ENCODE assay signal across 9 cellular contexts in genomic region chr9:133701321-133701980, GRCh38. TPM values are rescaled to one million over a fixed set of nuclear protein-coding genes. Genes with fewer than 3 reads are reported as not detected.
DNase-seq lines count a peak whose midpoint lies in the region; ATAC-seq and TF ChIP-seq lines count a peak whose summit lies in the region.
"Had no signal": no experiment of that assay in that cellular context is flagged by ENCODE, and none has a peak within 500 bp of the region (broad histone marks: within the 10 kb centered on the region; RNA-seq: fewer than 3 reads in every experiment).

No MANE protein-coding gene starts in this region.

- intact Hi-C loops in natural killer cell (cut with micrococcal nuclease) (no loop called here), aorta (cut with DNase I) (no loop called here)

- H3K4me3 Mint-ChIP-seq in natural killer cell treated with Interleukin-12 subunit alpha and Interleukin-12 subunit beta and Interleukin-15 and Interleukin-18, amount 100 ng/mL, for 72 hours: no peak overlapping the region
- no peak overlapping the region for H3K4me3 Mint-ChIP-seq in natural killer cell
- peak overlapping the region; percentile 80 to 92 (median 84) for H3K4me3 Mint-ChIP-seq in naive thymus-derived CD8-positive, alpha-beta T cell
- H3K4me3 Mint-ChIP-seq: dendritic cell treated with granulocyte-macrophage colony-stimulating factor and Interleukin-4, amounts not matched to agents 40 ng/mL and 50 ng/mL, for 4 days had no signal

- H3K27me3 Mint-ChIP-seq in natural killer cell treated with Interleukin-12 subunit alpha and Interleukin-12 subunit beta and Interleukin-15 and Interleukin-18, amount 100 ng/mL, for 72 hours: peaks cover 7 to 9% of the 10 kb centered on the region in 2 donors
- peaks cover 0 to 7% of the 10 kb centered on the region in 2 donors for H3K27me3 Mint-ChIP-seq in natural killer cell (ENCODE audit: low read depth in 2 of 2)
- no peaks in the 10 kb centered on the region for H3K27me3 Mint-ChIP-seq in naive thymus-derived CD8-positive, alpha-beta T cell

- peak; percentile 49 for DNase-seq in natural killer cell treated with Interleukin-12 subunit alpha and Interleukin-12 subunit beta and Interleukin-15 and Interleukin-18, amount 100 ng/mL, for 72 hours (ENCODE audit: low spot score)
- DNase-seq in natural killer cell (no peak), aorta (peak; percentile 38 to 73), H7 (no peak), CD1c-positive myeloid dendritic cell (ENCODE audit: extremely low spot score) (no peak)
- peak; percentile 50 to 70 for DNase-seq in activated naive CD4-positive, alpha-beta T cell treated with anti-CD3 and anti-CD28 coated beads, Interleukin-2, amount 50 U/mL, for 72 hours (ENCODE audit: low spot score in 2 of 2)
- peak in 9 of 10 donors; percentile 33 to 67 (median 49) for DNase-seq in naive thymus-derived CD8-positive, alpha-beta T cell

- H3K9me3 Mint-ChIP-seq in natural killer cell treated with Interleukin-12 subunit alpha and Interleukin-12 subunit beta and Interleukin-15 and Interleukin-18, amount 100 ng/mL, for 72 hours: no peaks in the 10 kb centered on the region
- H3K9me3 Mint-ChIP-seq in natural killer cell: no peaks in the 10 kb centered on the region
- peaks cover 0 to 4% of the 10 kb centered on the region in 2 donors for H3K9me3 Mint-ChIP-seq in activated naive CD4-positive, alpha-beta T cell treated with anti-CD3 and anti-CD28 coated beads, Interleukin-2, amount 50 U/mL, for 72 hours
- no peaks in the 10 kb centered on the region for H3K9me3 Mint-ChIP-seq in naive thymus-derived CD8-positive, alpha-beta T cell
- H3K9me3 Mint-ChIP-seq: dendritic cell treated with granulocyte-macrophage colony-stimulating factor and Interleukin-4, amounts not matched to agents 40 ng/mL and 50 ng/mL, for 4 days had no signal

- 84 to 90% methylated on average over 32 to 33 of the region's 33 CpGs for WGBS in aorta, 2 donors

- no peaks in the 10 kb centered on the region for H3K9me3 ChIP-seq in aorta (ENCODE audit: control insufficient read depth, low read length)

- no peak overlapping the region for H3K27ac ChIP-seq in aorta (ENCODE audit: low read depth in 1 of 2, low read length in 2 of 2)

- ATAC-seq in natural killer cell treated with Interleukin-12 subunit alpha and Interleukin-12 subunit beta and Interleukin-15 and Interleukin-18, amount 100 ng/mL, for 72 hours: peak in 1 of 2 donors; percentile 4
- no peak for ATAC-seq in natural killer cell
- ATAC-seq in activated naive CD4-positive, alpha-beta T cell treated with anti-CD3 and anti-CD28 coated beads, Interleukin-2, amount 50 U/mL, for 72 hours: peak; percentile 61 to 62
- peak; percentile 43 to 55 for ATAC-seq in naive thymus-derived CD8-positive, alpha-beta T cell
- ATAC-seq in aorta (ENCODE audit: low FRiP score): no peak
- no peak for ATAC-seq in GM21723 (IDR thresholded peaks at IDR 0.05; ENCODE audit: unreplicated experiment)

- no peaks in the 10 kb centered on the region for H3K27me3 ChIP-seq in aorta (ENCODE audit: control insufficient read depth in 1 of 2, insufficient read depth in 2 of 2, low read length in 1 of 2)
- H3K27me3 ChIP-seq in H7 (ENCODE audit: control insufficient read depth, insufficient read depth, low read length): no peaks in the 10 kb centered on the region

- POLR2A ChIA-PET in naive thymus-derived CD8-positive, alpha-beta T cell (lab: Charles Lee): interaction anchor here (0.9 to 5.4 kb wide), 9 partner anchors 9 to 671 kb away, joined by 3 to 131 read pairs (median 6); partner anchors contain the start of gene GTF3C5

- peaks cover 0 to 3% of the 10 kb centered on the region in 2 donors for H3K4me1 Mint-ChIP-seq in natural killer cell treated with Interleukin-12 subunit alpha and Interleukin-12 subunit beta and Interleukin-15 and Interleukin-18, amount 100 ng/mL, for 72 hours (ENCODE audit: low read depth in 2 of 2)
- H3K4me1 Mint-ChIP-seq in natural killer cell: peaks cover 0 to 5% of the 10 kb centered on the region in 2 donors
- peaks cover 23 to 62% (median 46%) of the 10 kb centered on the region in 4 donors for H3K4me1 Mint-ChIP-seq in naive thymus-derived CD8-positive, alpha-beta T cell

- H3K4me3 ChIP-seq in aorta (ENCODE audit: low read length in 2 of 2): no peak overlapping the region
- H3K4me3 ChIP-seq in H7 (ENCODE audit: insufficient read depth, low read depth, low read length): no peak overlapping the region

- no peaks in the 10 kb centered on the region for H3K36me3 ChIP-seq in aorta (ENCODE audit: control insufficient read depth in 1 of 2, insufficient read depth in 2 of 2, low read length in 1 of 2)
- no peaks in the 10 kb centered on the region for H3K36me3 ChIP-seq in H7 (replicated peaks; ENCODE audit: control insufficient read depth, insufficient read depth, low read length)

- H3K27ac Mint-ChIP-seq in natural killer cell treated with Interleukin-12 subunit alpha and Interleukin-12 subunit beta and Interleukin-15 and Interleukin-18, amount 100 ng/mL, for 72 hours: no peak overlapping the region
- no peak overlapping the region for H3K27ac Mint-ChIP-seq in natural killer cell
- H3K27ac Mint-ChIP-seq in activated naive CD4-positive, alpha-beta T cell treated with anti-CD3 and anti-CD28 coated beads, Interleukin-2, amount 50 U/mL, for 72 hours: peak overlapping the region; percentile 86 to 94
- peak overlapping the region; percentile 91 to 98 (median 96) for H3K27ac Mint-ChIP-seq in naive thymus-derived CD8-positive, alpha-beta T cell
- H3K27ac Mint-ChIP-seq: dendritic cell treated with granulocyte-macrophage colony-stimulating factor and Interleukin-4, amounts not matched to agents 40 ng/mL and 50 ng/mL, for 4 days had no signal

- H3K36me3 Mint-ChIP-seq in natural killer cell treated with Interleukin-12 subunit alpha and Interleukin-12 subunit beta and Interleukin-15 and Interleukin-18, amount 100 ng/mL, for 72 hours: no peaks in the 10 kb centered on the region
- H3K36me3 Mint-ChIP-seq in natural killer cell: no peaks in the 10 kb centered on the region
- peaks cover 6 to 8% of the 10 kb centered on the region in 2 donors for H3K36me3 Mint-ChIP-seq in activated naive CD4-positive, alpha-beta T cell treated with anti-CD3 and anti-CD28 coated beads, Interleukin-2, amount 50 U/mL, for 72 hours
- peaks cover 0 to 2% (median 0%) of the 10 kb centered on the region in 3 donors for H3K36me3 Mint-ChIP-seq in naive thymus-derived CD8-positive, alpha-beta T cell

- no peak for TF ChIP-seq CTCF in natural killer cell (IDR thresholded peaks at IDR 0.05)

- no peaks in the 10 kb centered on the region for H3K4me1 ChIP-seq in aorta (ENCODE audit: control insufficient read depth in 1 of 2, insufficient read depth in 2 of 2, low read length in 2 of 2)

RNA-seq across cellular contexts. Expression of gene SARDH, which starts 36.7 kb away (rescaled TPM):
- total RNA-seq in natural killer cell treated with Interleukin-12 subunit alpha and Interleukin-12 subunit beta and Interleukin-15 and Interleukin-18, amount 100 ng/mL, for 72 hours: under 1 TPM; 0.36 to 0.38 TPM
- 1 to 10 TPM; 2.2 to 6.8 (median 4.1) TPM for total RNA-seq in natural killer cell
- 1 to 10 TPM; 3.5 to 7.5 TPM for total RNA-seq in activated naive CD4-positive, alpha-beta T cell treated with anti-CD3 and anti-CD28 coated beads, Interleukin-2, amount 50 U/mL, for 72 hours
- 1 to 10 TPM; 5.0 to 8.7 TPM for total RNA-seq in naive thymus-derived CD8-positive, alpha-beta T cell
- 1 to 10 TPM; 1.7 to 2.7 (median 2.4) TPM for polyA plus RNA-seq in naive thymus-derived CD8-positive, alpha-beta T cell
- 1 to 10 TPM in 1 of 2 donors, under 1 TPM in 1; 0.84 to 3.0 TPM for total RNA-seq in aorta
- polyA plus RNA-seq in aorta: 1 to 10 TPM in 1 of 2 donors, not detected in 1; 2.0 TPM
- total RNA-seq in H7 (2014; rRNA removed; shearing (Covaris generic)): 7.3 and 9.9 TPM in 2 replicates

Comparison
In these comparisons a context has a peak if more than half of its experiments do, and no peak if none do; other contexts are left out.
1. DNase-seq: peak in natural killer cell treated with Interleukin-12 subunit alpha and Interleukin-12 subunit beta and Interleukin-15 and Interleukin-18, amount 100 ng/mL, for 72 hours (single experiment), activated naive CD4-positive, alpha-beta T cell treated with anti-CD3 and anti-CD28 coated beads, Interleukin-2, amount 50 U/mL, for 72 hours (2 of 2), naive thymus-derived CD8-positive, alpha-beta T cell (9 of 10) and aorta (2 of 2); none in natural killer cell (single experiment), H7 (single experiment) and CD1c-positive myeloid dendritic cell (single experiment).
2. ATAC-seq: peak in activated naive CD4-positive, alpha-beta T cell treated with anti-CD3 and anti-CD28 coated beads, Interleukin-2, amount 50 U/mL, for 72 hours (2 of 2) and naive thymus-derived CD8-positive, alpha-beta T cell (2 of 2); none in natural killer cell (0 of 3), aorta (single experiment) and GM21723 (single experiment).
3. H3K27ac Mint-ChIP-seq: peak in activated naive CD4-positive, alpha-beta T cell treated with anti-CD3 and anti-CD28 coated beads, Interleukin-2, amount 50 U/mL, for 72 hours (2 of 2) and naive thymus-derived CD8-positive, alpha-beta T cell (10 of 10); none in natural killer cell treated with Interleukin-12 subunit alpha and Interleukin-12 subunit beta and Interleukin-15 and Interleukin-18, amount 100 ng/mL, for 72 hours (0 of 2) and natural killer cell (0 of 2).
4. H3K4me3 Mint-ChIP-seq: peak in naive thymus-derived CD8-positive, alpha-beta T cell (10 of 10); none in natural killer cell treated with Interleukin-12 subunit alpha and Interleukin-12 subunit beta and Interleukin-15 and Interleukin-18, amount 100 ng/mL, for 72 hours (single experiment) and natural killer cell (single experiment).